Comparison of ENCODE assay signal across 12 cellular contexts in the genomic region with DNA sequence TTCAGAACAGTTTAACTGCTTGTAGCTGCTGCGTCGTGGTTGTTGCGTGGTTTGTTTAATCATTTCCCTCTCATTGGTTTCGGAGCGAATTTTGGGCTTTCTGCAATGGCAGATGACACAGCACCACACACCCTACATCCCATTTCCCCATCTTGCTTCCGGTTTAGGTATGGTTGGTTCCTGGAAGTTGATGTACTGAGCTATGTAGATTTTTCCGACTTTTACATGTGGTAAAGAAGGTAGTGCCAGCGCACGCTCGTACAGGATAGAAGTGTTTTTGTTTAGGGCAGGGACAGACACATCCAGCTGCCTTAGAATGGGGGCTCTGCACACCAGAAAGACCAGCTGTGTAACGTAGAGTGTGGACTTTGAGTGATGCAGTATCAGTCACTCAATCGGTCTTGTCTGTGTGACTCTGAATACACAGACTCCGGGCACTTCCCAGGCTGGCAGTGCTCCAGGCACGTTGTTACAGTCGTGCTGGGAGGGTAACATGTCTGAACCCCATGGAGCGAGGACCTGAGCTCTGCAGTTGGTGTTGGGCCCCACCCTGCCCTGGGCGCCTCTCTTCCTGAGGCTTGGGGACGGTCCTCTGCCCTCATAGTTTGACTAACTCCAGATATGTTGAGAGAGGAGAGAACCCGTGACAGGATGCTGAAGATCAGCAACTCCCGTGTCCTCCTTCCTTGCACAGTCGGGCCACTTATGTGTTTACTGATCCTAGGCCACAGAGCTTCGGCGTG.
A peak's percentile ranks its signal among the peaks of the same experiment; 100 is the strongest.
DNase-seq lines count a peak whose midpoint lies in the region; ATAC-seq, FAIRE-seq and TF ChIP-seq lines count a peak whose summit lies in the region.
"Had no signal": no experiment of that assay in that cellular context is flagged by ENCODE, and none has a peak within 500 bp of the region (broad histone marks: within the 10 kb centered on the region; RNA-seq: fewer than 3 reads in every experiment).

No MANE protein-coding gene starts in this region.

- H3K4me3 ChIP-seq in GM23338 (no peak overlapping the region), HepG2 (replicated peaks in 1 of 3; ENCODE audit: insufficient read depth in 1 of 3, low read depth in 2 of 3, low read length in 3 of 3) (no peak overlapping the region)
- H3K4me3 ChIP-seq: BLaER1 had no signal

- DNase-seq in Ammon's horn (ENCODE audit: low spot score) (peak; percentile 45), GM23338 (ENCODE audit: low spot score) (no peak), HepG2 (ENCODE audit: low spot score) (peak; percentile 29), T-helper 9 cell (no peak), T1000 (lab: John Stamatoyannopoulos, UW) (no peak), progenitor cell of endocrine pancreas (ENCODE audit: low spot score, unreplicated experiment) (no peak)
- DNase-seq in activated CD4-positive, alpha-beta T cell treated with anti-CD3 and anti-CD28 coated beads, Interleukin-2, amount 50 U/mL, for 48 hours = peak; percentile 18 to 30
- DNase-seq: NCI-H1417 treated with DMSO at 0.1 percent for 48 hours, OCI-M1 had no signal

- H3K79me2 ChIP-seq in GM23338 (replicated peaks; ENCODE audit: insufficient read depth) (no peaks in the 10 kb centered on the region), HepG2 (ENCODE audit: insufficient read depth, low read length) (no peaks in the 10 kb centered on the region)

- H3K36me3 Mint-ChIP-seq in GM23338 (ENCODE audit: low read depth) (peaks cover 11% of the 10 kb centered on the region), progenitor cell of endocrine pancreas (ENCODE audit: insufficient read depth) (peaks cover 2% of the 10 kb centered on the region)

- H3K27ac Mint-ChIP-seq in GM23338 = 0 out of 2 replicates have a peak overlapping the region, but pooled peaks have one; percentile 31
- no peak overlapping the region for H3K27ac Mint-ChIP-seq in progenitor cell of endocrine pancreas

- in situ Hi-C loops in HepG2 (cut with HindIII; ENCODE audit: extremely low pct_ligation_motif_present, low pct_unique_long_range_greater_than_20kb) = no loop called here

- POLR2A ChIA-PET in HepG2 (lab: Yijun Ruan, JAX) = no interaction called here

- no peak for TF ChIP-seq RAD21 in HepG2 (CRISPR knock-in tag; IDR thresholded peaks at IDR 0.05)

- H3K9me3 Mint-ChIP-seq in GM23338 (no peaks in the 10 kb centered on the region), progenitor cell of endocrine pancreas (ENCODE audit: low read depth) (no peaks in the 10 kb centered on the region)

- TF ChIP-seq POLR2A in HepG2 (IDR thresholded peaks at IDR 0.05; ENCODE audit: insufficient read depth in 1 of 2, low read depth in 2 of 2, low read length in 2 of 2) (no peak), GM18505 (IDR thresholded peaks at IDR 0.05; ENCODE audit: borderline replicate concordance, extremely low read depth, insufficient read depth, insufficient read length) (no peak)

- H3K36me3 ChIP-seq in GM23338 (ENCODE audit: insufficient read depth) (no peaks in the 10 kb centered on the region), HepG2 (replicated peaks in 1 of 2; ENCODE audit: control insufficient read depth in 1 of 2, insufficient read depth in 2 of 2, low read length in 2 of 2) (peaks cover 17 to 28% of the 10 kb centered on the region in 2 experiments)

- TF ChIP-seq CTCF in GM23338 (conservative IDR thresholded peaks at IDR 0.05; ENCODE audit: low read depth in 2 of 2) (no peak), HepG2 (CRISPR knock-in tag; IDR thresholded peaks at IDR 0.05) (no peak), progenitor cell of endocrine pancreas (IDR thresholded peaks at IDR 0.05; ENCODE audit: unreplicated experiment) (no peak)

- intact Hi-C loops in HepG2 (cut with micrococcal nuclease; ENCODE audit: unreplicated experiment) = no loop called here

- 86% methylated on average over 19 of the region's 23 CpGs for WGBS in HepG2 (ENCODE audit: low lambda C conversion rate)

- H3K27me3 ChIP-seq in GM23338 (ENCODE audit: insufficient read depth) (no peaks in the 10 kb centered on the region), HepG2 (ENCODE audit: control insufficient read depth in 1 of 2, insufficient read depth in 2 of 2, low read length in 2 of 2) (no peaks in the 10 kb centered on the region)

- peaks cover 19% of the 10 kb centered on the region for H3K27me3 Mint-ChIP-seq in GM23338 (ENCODE audit: insufficient read depth, low read depth, poor library complexity)
- H3K27me3 Mint-ChIP-seq in progenitor cell of endocrine pancreas = no peaks in the 10 kb centered on the region

- no TSS peak for BruUV-seq in HepG2 (replicated peaks; lab: Mats Ljungman, UMichigan)

- H3F3A ChIP-seq in GM23338 (replicated peaks; ENCODE audit: low read depth) = 0 out of 2 replicates have a peak, but pooled peaks cover 3% of the 10 kb centered on the region

- H3K4me1 Mint-ChIP-seq in GM23338 (peaks cover 19% of the 10 kb centered on the region), progenitor cell of endocrine pancreas (ENCODE audit: low read depth) (peaks cover 7% of the 10 kb centered on the region)

- no peak overlapping the region for H3K9ac ChIP-seq in HepG2 (ENCODE audit: insufficient read depth, low read depth, low read length)
- H3K9ac ChIP-seq: BLaER1 had no signal

- H3K9me3 ChIP-seq in HepG2 (ENCODE audit: low read length) = no peaks in the 10 kb centered on the region
- H3K9me3 ChIP-seq: BLaER1 had no signal

- H3K4me1 ChIP-seq in GM23338 (ENCODE audit: insufficient read depth) = no peaks in the 10 kb centered on the region
- H3K4me1 ChIP-seq in HepG2 (ENCODE audit: insufficient read depth, low read length) = peaks cover 8% of the 10 kb centered on the region; the same call in 1 of the 2 replicates

- H4K20me1 ChIP-seq in GM23338 (replicated peaks; ENCODE audit: insufficient read depth) (no peaks in the 10 kb centered on the region; the same call in 1 of the 2 replicates), HepG2 (ENCODE audit: insufficient read depth, low read length) (peaks cover 3% of the 10 kb centered on the region; the same call in 1 of the 2 replicates)

- TF ChIP-seq EP300 in HepG2 (IDR thresholded peaks at IDR 0.05; ENCODE audit: low read depth in 2 of 2, low read length in 2 of 2) (no peak), HepG2 (CRISPR knock-in tag; IDR thresholded peaks at IDR 0.05; ENCODE audit: borderline replicate concordance) (no peak)

- ATAC-seq in GM23338 (no peak), HepG2 (peak; percentile 31; the same call in 2 of the 3 replicates), GM18505 (IDR thresholded peaks at IDR 0.05; ENCODE audit: unreplicated experiment) (no peak)

- H3K4me2 ChIP-seq in GM23338 (no peak overlapping the region), HepG2 (ENCODE audit: low read depth, low read length) (no peak overlapping the region)
- H3K4me2 ChIP-seq: BLaER1 had no signal

- H3K4me3 Mint-ChIP-seq in GM23338 = no peak overlapping the region
- H3K4me3 Mint-ChIP-seq in progenitor cell of endocrine pancreas (ENCODE audit: low read depth) = no peak overlapping the region

- CTCF ChIA-PET in HepG2 (lab: Yijun Ruan, JAX; ENCODE audit: low intra/inter-chr PET ratio, low total read pairs) = no interaction called here

- H2AFZ ChIP-seq in GM23338 (no peak overlapping the region), HepG2 (ENCODE audit: low read length) (no peak overlapping the region)

- no peak for FAIRE-seq in HepG2 (lab: Jason Lieb, UNC)
- FAIRE-seq: endometrium had no signal

- no peaks in the 10 kb centered on the region for H3K9me2 ChIP-seq in GM23338 (ENCODE audit: insufficient read depth)

- H3K27ac ChIP-seq in GM23338 (ENCODE audit: low read depth) (no peak overlapping the region), HepG2 (ENCODE audit: extremely low read length, insufficient read depth, low read length) (no peak overlapping the region)
- H3K27ac ChIP-seq: BLaER1 had no signal

TF ChIP-seq in GM23338, 12 proteins besides CTCF, POLR2A, EP300 and RAD21 (continues in another document):
- TF ChIP-seq ZNF331 (CRISPR knock-in tag; IDR thresholded peaks at IDR 0.05; ENCODE audit: low read depth) (no peak), NANOG (IDR thresholded peaks at IDR 0.05; ENCODE audit: borderline replicate concordance) (no peak), EZH2phosphoT487 (IDR thresholded peaks at IDR 0.05; ENCODE audit: unreplicated experiment) (no peak), ZNF114 (CRISPR knock-in tag; IDR thresholded peaks at IDR 0.05) (no peak), POLR2AphosphoS5 (IDR thresholded peaks at IDR 0.05; ENCODE audit: low read depth) (no peak), JUNB (IDR thresholded peaks at IDR 0.05; ENCODE audit: unreplicated experiment) (no peak)
- TF ChIP-seq, protein P1, sequence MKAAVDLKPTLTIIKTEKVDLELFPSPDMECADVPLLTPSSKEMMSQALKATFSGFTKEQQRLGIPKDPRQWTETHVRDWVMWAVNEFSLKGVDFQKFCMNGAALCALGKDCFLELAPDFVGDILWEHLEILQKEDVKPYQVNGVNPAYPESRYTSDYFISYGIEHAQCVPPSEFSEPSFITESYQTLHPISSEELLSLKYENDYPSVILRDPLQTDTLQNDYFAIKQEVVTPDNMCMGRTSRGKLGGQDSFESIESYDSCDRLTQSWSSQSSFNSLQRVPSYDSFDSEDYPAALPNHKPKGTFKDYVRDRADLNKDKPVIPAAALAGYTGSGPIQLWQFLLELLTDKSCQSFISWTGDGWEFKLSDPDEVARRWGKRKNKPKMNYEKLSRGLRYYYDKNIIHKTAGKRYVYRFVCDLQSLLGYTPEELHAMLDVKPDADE (IDR thresholded peaks at IDR 0.05) = no peak

TF ChIP-seq in HepG2, 621 proteins besides CTCF, POLR2A, EP300 and RAD21 (continues in another document):
- no peak for TF ChIP-seq RFXAP (CRISPR knock-in tag; IDR thresholded peaks at IDR 0.05; ENCODE audit: borderline replicate concordance)
- TF ChIP-seq SYNCRIP (IDR thresholded peaks at IDR 0.05; ENCODE audit: insufficient read depth, low read depth, low read length) = no peak

Comparison
In these comparisons a context has a peak if more than half of its experiments do, and no peak if none do; other contexts are left out.
1. DNase-seq: peak in Ammon's horn (single experiment), activated CD4-positive, alpha-beta T cell treated with anti-CD3 and anti-CD28 coated beads, Interleukin-2, amount 50 U/mL, for 48 hours (2 of 2) and HepG2 (single experiment); none in GM23338 (single experiment), T-helper 9 cell (single experiment), T1000 (single experiment) and progenitor cell of endocrine pancreas (single experiment).